ENCODE assay signal across 9 cellular contexts in genomic region chr1:21638531-21639341, GRCh38.
A peak's percentile ranks its signal among the peaks of the same experiment; 100 is the strongest.
DNase-seq lines count a peak whose midpoint lies in the region; ATAC-seq, FAIRE-seq and TF ChIP-seq lines count a peak whose summit lies in the region.
"Had no signal": no experiment of that assay in that cellular context is flagged by ENCODE, and none has a peak within 500 bp of the region (broad histone marks: within the 10 kb centered on the region; RNA-seq: fewer than 3 reads in every experiment).

No MANE protein-coding gene starts in this region.

- no peaks in the 10 kb centered on the region for H3K9me3 Mint-ChIP-seq in stimulated activated memory B cell treated with anti-CD40 and anti-IgM and Interleukin-4, amounts not matched to agents 10 μg/mL and 1 μg/mL and 100 μg/mL, for 72 hours

- no peak for DNase-seq in activated CD4-positive, CD25-positive, alpha-beta regulatory T cell treated with anti-CD3 and anti-CD28 coated beads, Interleukin-2, amount 50 U/mL, for 72 hours
- DNase-seq in RCC 7860 (ENCODE audit: low spot score) (peak; percentile 92), fibroblast of mammary gland (ENCODE audit: low read depth) (peak; percentile 28), NCI-H1092 treated with DMSO at 0.1 percent for 48 hours (lab: John Stamatoyannopoulos, UW) (no peak)

- H3K27ac Mint-ChIP-seq in stimulated activated memory B cell treated with anti-CD40 and anti-IgM and Interleukin-4, amounts not matched to agents 10 μg/mL and 1 μg/mL and 100 μg/mL, for 72 hours: no peak overlapping the region

- ATAC-seq in activated CD4-positive, CD25-positive, alpha-beta regulatory T cell treated with anti-CD3 and anti-CD28 coated beads, Interleukin-2, amount 50 U/mL, for 24 hours: peak; percentile 62 to 74
- peak; percentile 65 for ATAC-seq in stimulated activated memory B cell treated with anti-CD40 and anti-IgM and Interleukin-4, amounts not matched to agents 10 μg/mL and 1 μg/mL and 100 μg/mL, for 72 hours
- ATAC-seq in GM21786 (IDR thresholded peaks at IDR 0.05; ENCODE audit: unreplicated experiment) (no peak), GM19328 (IDR thresholded peaks at IDR 0.05; ENCODE audit: unreplicated experiment) (no peak)

- H3K27me3 Mint-ChIP-seq in stimulated activated memory B cell treated with anti-CD40 and anti-IgM and Interleukin-4, amounts not matched to agents 10 μg/mL and 1 μg/mL and 100 μg/mL, for 72 hours: peaks cover 68% of the 10 kb centered on the region

- H3K4me3 ChIP-seq in fibroblast of mammary gland (ENCODE audit: control insufficient read depth, low read depth, low read length): no peak overlapping the region
- H3K4me3 ChIP-seq: BLaER1 treated with 17β-estradiol and CSF1 and Interleukin-3, amounts not matched to agents 10 nM and 100 nM had no signal

- peak; percentile 94 for FAIRE-seq in RCC 7860 (lab: Jason Lieb, UNC)

- peaks cover 10% of the 10 kb centered on the region for H3K4me1 Mint-ChIP-seq in stimulated activated memory B cell treated with anti-CD40 and anti-IgM and Interleukin-4, amounts not matched to agents 10 μg/mL and 1 μg/mL and 100 μg/mL, for 72 hours

- no peaks in the 10 kb centered on the region for H3K36me3 Mint-ChIP-seq in stimulated activated memory B cell treated with anti-CD40 and anti-IgM and Interleukin-4, amounts not matched to agents 10 μg/mL and 1 μg/mL and 100 μg/mL, for 72 hours

- no peak overlapping the region for H3K4me3 Mint-ChIP-seq in stimulated activated memory B cell treated with anti-CD40 and anti-IgM and Interleukin-4, amounts not matched to agents 10 μg/mL and 1 μg/mL and 100 μg/mL, for 72 hours

- no peak for TF ChIP-seq CTCF in fibroblast of mammary gland (conservative IDR thresholded peaks at IDR 0.05; ENCODE audit: control insufficient read depth, insufficient read depth, low read depth, low read length)

Comparison
In these comparisons a context has a peak if more than half of its experiments do, and no peak if none do; other contexts are left out.
1. ATAC-seq: peak in activated CD4-positive, CD25-positive, alpha-beta regulatory T cell treated with anti-CD3 and anti-CD28 coated beads, Interleukin-2, amount 50 U/mL, for 24 hours (2 of 2) and stimulated activated memory B cell treated with anti-CD40 and anti-IgM and Interleukin-4, amounts not matched to agents 10 μg/mL and 1 μg/mL and 100 μg/mL, for 72 hours (single experiment); none in GM21786 (single experiment) and GM19328 (single experiment).
2. DNase-seq: peak in RCC 7860 (single experiment) and fibroblast of mammary gland (single experiment); none in activated CD4-positive, CD25-positive, alpha-beta regulatory T cell treated with anti-CD3 and anti-CD28 coated beads, Interleukin-2, amount 50 U/mL, for 72 hours (single experiment) and NCI-H1092 treated with DMSO at 0.1 percent for 48 hours (single experiment).